8 cellular contexts compared by ENCODE assay signal in the genomic region with DNA sequence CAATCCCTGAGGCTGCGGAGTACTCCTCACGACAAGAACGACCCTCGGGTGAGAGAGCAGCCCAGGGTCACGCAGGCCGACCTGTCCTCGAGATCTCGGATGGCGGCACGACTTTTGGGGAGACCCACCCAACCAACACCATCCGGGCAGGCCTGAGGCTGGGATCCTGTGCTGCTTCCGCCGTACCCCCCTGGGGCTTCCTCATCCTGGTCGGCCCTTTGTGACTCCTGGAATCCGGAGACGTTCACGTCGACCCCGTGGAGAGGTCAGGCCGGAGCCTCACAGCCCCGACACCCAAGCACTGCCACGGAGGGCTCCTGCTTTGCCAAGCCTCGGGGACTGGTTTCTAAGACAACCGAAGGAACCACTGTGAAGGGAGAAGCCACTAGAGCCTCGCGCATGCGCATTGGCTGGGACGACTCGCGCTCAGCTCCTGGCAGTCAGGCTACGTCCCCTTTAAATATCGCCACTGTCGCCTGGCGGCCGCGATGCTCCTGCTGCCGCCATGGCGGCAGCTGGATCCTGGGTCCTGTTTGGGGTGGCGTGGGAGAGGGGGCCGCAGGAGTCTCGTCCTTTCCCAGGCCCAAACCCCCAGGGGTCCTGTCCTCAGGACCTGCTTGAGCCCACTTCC.
DNase-seq lines count a peak whose midpoint lies in the region; ATAC-seq, FAIRE-seq and TF ChIP-seq lines count a peak whose summit lies in the region.
"Not testable (repeated sequence)": the region's sequence is repeated elsewhere in the genome, so short reads cannot be mapped to it uniquely, and the experiment has no call there.

No MANE protein-coding gene starts in this region.

- not testable (repeated sequence) for TF ChIP-seq RAD21 in HepG2 (CRISPR knock-in tag; IDR thresholded peaks at IDR 0.05)

- not testable (repeated sequence) for H3K36me3 Mint-ChIP-seq in activated naive CD4-positive, alpha-beta T cell treated with anti-CD3 and anti-CD28 coated beads, Interleukin-2, amount 50 U/mL, for 72 hours

- H2AFZ ChIP-seq in HepG2 (ENCODE audit: low read length) = not testable (repeated sequence)

- DNase-seq in activated naive CD4-positive, alpha-beta T cell treated with anti-CD3 and anti-CD28 coated beads, Interleukin-2, amount 50 U/mL, for 72 hours (ENCODE audit: low spot score in 2 of 2); HepG2 (ENCODE audit: low spot score); upper lobe of left lung: not testable (repeated sequence)

- in situ Hi-C loops in HepG2 (cut with HindIII; ENCODE audit: extremely low pct_ligation_motif_present, low pct_unique_long_range_greater_than_20kb) = not testable (repeated sequence)

- not testable (repeated sequence) for H3K9me3 ChIP-seq in HepG2 (ENCODE audit: low read length); upper lobe of left lung

- no CpG with 5 or more reads among the region's 41 CpGs for WGBS in HepG2 (ENCODE audit: low lambda C conversion rate)
- WGBS in upper lobe of left lung, 2 donors = no CpG with 5 or more reads among the region's 41 CpGs

- not testable (repeated sequence) for BruUV-seq in HepG2 (replicated peaks; lab: Mats Ljungman, UMichigan)

- not testable (repeated sequence) for TF ChIP-seq POLR2A in HepG2 (IDR thresholded peaks at IDR 0.05; ENCODE audit: insufficient read depth in 1 of 2, low read depth in 2 of 2, low read length in 2 of 2); upper lobe of left lung (IDR thresholded peaks at IDR 0.05)

- not testable (repeated sequence) for H3K27ac Mint-ChIP-seq in activated naive CD4-positive, alpha-beta T cell treated with anti-CD3 and anti-CD28 coated beads, Interleukin-2, amount 50 U/mL, for 72 hours

- H3K4me2 ChIP-seq in HepG2 (ENCODE audit: low read depth, low read length) = not testable (repeated sequence)

- not testable (repeated sequence) for TF ChIP-seq CTCF in HepG2 (CRISPR knock-in tag; IDR thresholded peaks at IDR 0.05); upper lobe of left lung (IDR thresholded peaks at IDR 0.05)

- H3K36me3 ChIP-seq in HepG2 (replicated peaks in 1 of 2; ENCODE audit: control insufficient read depth in 1 of 2, insufficient read depth in 2 of 2, low read length in 2 of 2); upper lobe of left lung: not testable (repeated sequence)

- H4K20me1 ChIP-seq in HepG2 (ENCODE audit: insufficient read depth, low read length) = not testable (repeated sequence)

- CTCF ChIA-PET in HepG2 (lab: Yijun Ruan, JAX; ENCODE audit: low intra/inter-chr PET ratio, low total read pairs) = not testable (repeated sequence)

- not testable (repeated sequence) for H3K27me3 ChIP-seq in HepG2 (ENCODE audit: control insufficient read depth in 1 of 2, insufficient read depth in 2 of 2, low read length in 2 of 2); upper lobe of left lung

- H3K4me1 ChIP-seq in HepG2 (ENCODE audit: insufficient read depth, low read length); upper lobe of left lung: not testable (repeated sequence)

- FAIRE-seq in HepG2 (lab: Jason Lieb, UNC) = not testable (repeated sequence)

- not testable (repeated sequence) for H3K79me2 ChIP-seq in HepG2 (ENCODE audit: insufficient read depth, low read length)

- not testable (repeated sequence) for H3K27ac ChIP-seq in HepG2 (ENCODE audit: extremely low read length, insufficient read depth, low read length); upper lobe of left lung

- POLR2A ChIA-PET in HepG2 (lab: Yijun Ruan, JAX) = not testable (repeated sequence)

- not testable (repeated sequence) for TF ChIP-seq EP300 in HepG2 (IDR thresholded peaks at IDR 0.05; ENCODE audit: low read depth in 2 of 2, low read length in 2 of 2); HepG2 (CRISPR knock-in tag; IDR thresholded peaks at IDR 0.05; ENCODE audit: borderline replicate concordance); upper lobe of left lung (IDR thresholded peaks at IDR 0.05)

- not testable (repeated sequence) for H3K4me3 ChIP-seq in HepG2 (replicated peaks in 1 of 3; ENCODE audit: insufficient read depth in 1 of 3, low read depth in 2 of 3, low read length in 3 of 3); upper lobe of left lung

- ATAC-seq in GM18868 (IDR thresholded peaks at IDR 0.05; ENCODE audit: unreplicated experiment) = peak; percentile 94
- peak; percentile 89 for ATAC-seq in GM21360 (IDR thresholded peaks at IDR 0.05; ENCODE audit: unreplicated experiment)
- ATAC-seq in HG02610 (IDR thresholded peaks at IDR 0.05; ENCODE audit: unreplicated experiment) = peak; percentile 87
- ATAC-seq in HG03066 (IDR thresholded peaks at IDR 0.05; ENCODE audit: low read depth, unreplicated experiment) = peak; percentile 84
- peak; percentile 70 for ATAC-seq in HG03558 (IDR thresholded peaks at IDR 0.05; ENCODE audit: extremely low read depth, unreplicated experiment)
- ATAC-seq in activated naive CD4-positive, alpha-beta T cell treated with anti-CD3 and anti-CD28 coated beads, Interleukin-2, amount 50 U/mL, for 72 hours = peak; percentile 68 to 83
- peak; percentile 81 for ATAC-seq in HepG2
- peak; percentile 88 to 91 for ATAC-seq in upper lobe of left lung (ENCODE audit: low FRiP score in 2 of 2)

- not testable (repeated sequence) for H3K9ac ChIP-seq in HepG2 (ENCODE audit: insufficient read depth, low read depth, low read length)

- intact Hi-C loops in HepG2 (cut with micrococcal nuclease; ENCODE audit: unreplicated experiment) = not testable (repeated sequence)

- H3K9me3 Mint-ChIP-seq in activated naive CD4-positive, alpha-beta T cell treated with anti-CD3 and anti-CD28 coated beads, Interleukin-2, amount 50 U/mL, for 72 hours = not testable (repeated sequence)
